ENCODE assay signal across 16 cellular contexts in genomic region chr19:55602104-55603001, GRCh38. TPM values are rescaled to one million over a fixed set of nuclear protein-coding genes. Genes with fewer than 3 reads are reported as not detected.
DNase-seq lines count a peak whose midpoint lies in the region; ATAC-seq and TF ChIP-seq lines count a peak whose summit lies in the region.
"Had no signal": no experiment of that assay in that cellular context is flagged by ENCODE, and none has a peak within 500 bp of the region (broad histone marks: within the 10 kb centered on the region; RNA-seq: fewer than 3 reads in every experiment).

No MANE protein-coding gene starts in this region.

- no peak for ATAC-seq in GM21619 (IDR thresholded peaks at IDR 0.05; ENCODE audit: unreplicated experiment)
- ATAC-seq: gastroesophageal sphincter had no signal

- H3K27ac ChIP-seq in RWPE1: peak overlapping the region; percentile 98
- H3K27ac ChIP-seq in ovary: no peak overlapping the region
- H3K27ac ChIP-seq: colonic mucosa had no signal

- intact Hi-C loops in ovary (cut with DNase I): no loop called here

- CTCF ChIA-PET in RWPE1 (lab: Yijun Ruan, JAX): no interaction called here

- H3K36me3 Mint-ChIP-seq in T-helper 2 cell treated with Interferon-gamma antibody and Interleukin-4, amounts not matched to agents 5 μg/mL and 100 μg/mL, for 36 hours (ENCODE audit: low read depth): peaks cover 18% of the 10 kb centered on the region
- H3K36me3 Mint-ChIP-seq in glutamatergic neuron (ENCODE audit: unreplicated experiment): peaks cover 5% of the 10 kb centered on the region
- peaks cover 41% of the 10 kb centered on the region for H3K36me3 Mint-ChIP-seq in activated T-cell treated with anti-CD3 and anti-CD28 coated beads, Interleukin-2, amount 50 U/mL, for 24 hours (ENCODE audit: low read depth)

- TF ChIP-seq EP300 in ovary (IDR thresholded peaks at IDR 0.05): no peak

- POLR2A ChIA-PET in RWPE1 (lab: Yijun Ruan, JAX; ENCODE audit: low non-redundant PET): no interaction called here

- no peak overlapping the region for H3K4me3 ChIP-seq in ovary
- H3K4me3 ChIP-seq: ascending aorta, colonic mucosa, gastroesophageal sphincter, skin epidermis had no signal

- no peaks in the 10 kb centered on the region for H3K36me3 ChIP-seq in ovary
- H3K36me3 ChIP-seq: colonic mucosa had no signal

- peaks cover 6% of the 10 kb centered on the region for H3K4me1 ChIP-seq in ovary (ENCODE audit: insufficient read depth)

- no peaks in the 10 kb centered on the region for H3K9me3 ChIP-seq in ovary
- H3K9me3 ChIP-seq: ascending aorta, colonic mucosa, gastroesophageal sphincter had no signal

- H3K4me3 Mint-ChIP-seq in T-helper 2 cell treated with Interferon-gamma antibody and Interleukin-4, amounts not matched to agents 5 μg/mL and 100 μg/mL, for 36 hours: peak overlapping the region; percentile 92
- H3K4me3 Mint-ChIP-seq in glutamatergic neuron (ENCODE audit: unreplicated experiment): peak overlapping the region; percentile 27
- H3K4me3 Mint-ChIP-seq in activated T-cell treated with anti-CD3 and anti-CD28 coated beads, Interleukin-2, amount 50 U/mL, for 24 hours: no peak overlapping the region

- no peaks in the 10 kb centered on the region for H3K27me3 Mint-ChIP-seq in T-helper 2 cell treated with Interferon-gamma antibody and Interleukin-4, amounts not matched to agents 5 μg/mL and 100 μg/mL, for 36 hours (ENCODE audit: low read depth)
- peaks cover 16% of the 10 kb centered on the region for H3K27me3 Mint-ChIP-seq in glutamatergic neuron (ENCODE audit: unreplicated experiment)
- H3K27me3 Mint-ChIP-seq in activated T-cell treated with anti-CD3 and anti-CD28 coated beads, Interleukin-2, amount 50 U/mL, for 24 hours: no peaks in the 10 kb centered on the region
- H3K27me3 Mint-ChIP-seq: CD4-positive, alpha-beta memory T cell had no signal

- no peak for TF ChIP-seq POLR2A in ovary (IDR thresholded peaks at IDR 0.05)

- TF ChIP-seq CTCF in RWPE1 (conservative IDR thresholded peaks at IDR 0.05; ENCODE audit: low read depth) (no peak), glutamatergic neuron (IDR thresholded peaks at IDR 0.05; ENCODE audit: partially characterized antibody, unreplicated experiment) (no peak), ovary (IDR thresholded peaks at IDR 0.05) (no peak)

- no peak for DNase-seq in T-helper 2 cell treated with Interferon-gamma antibody and Interleukin-4, amounts not matched to agents 5 μg/mL and 100 μg/mL, for 36 hours (ENCODE audit: low spot score)
- DNase-seq in T-helper 2 cell: no peak
- no peak for DNase-seq in RWPE1 (ENCODE audit: low spot score)
- no peak for DNase-seq in glutamatergic neuron
- peak in 3 of 5 donors; percentile 59 to 63 (median 60) for DNase-seq in ovary
- DNase-seq in glomerular visceral epithelial cell (ENCODE audit: extremely low spot score): no peak
- DNase-seq in activated T-cell treated with anti-CD3 and anti-CD28 coated beads, Interleukin-2, amount 50 U/mL, for 24 hours: no peak
- DNase-seq: activated gamma-delta T cell treated with Interleukin-2 at 50 U/mL for 16 hours; colonic mucosa; NCI-H187; stimulated activated naive CD4-positive, alpha-beta T cell had no signal

- 92 to 94% (median 93%) methylated on average over 60 of the region's 60 CpGs for WGBS in ovary, 3 donors

- no peaks in the 10 kb centered on the region for H3K27me3 ChIP-seq in ovary
- H3K27me3 ChIP-seq: ascending aorta, colonic mucosa, gastroesophageal sphincter had no signal

- no peak overlapping the region for H3K27ac Mint-ChIP-seq in T-helper 2 cell treated with Interferon-gamma antibody and Interleukin-4, amounts not matched to agents 5 μg/mL and 100 μg/mL, for 36 hours
- no peak overlapping the region for H3K27ac Mint-ChIP-seq in glutamatergic neuron (ENCODE audit: unreplicated experiment)
- no peak overlapping the region for H3K27ac Mint-ChIP-seq in activated T-cell treated with anti-CD3 and anti-CD28 coated beads, Interleukin-2, amount 50 U/mL, for 24 hours

- peaks cover 39% of the 10 kb centered on the region for H3K4me1 Mint-ChIP-seq in T-helper 2 cell treated with Interferon-gamma antibody and Interleukin-4, amounts not matched to agents 5 μg/mL and 100 μg/mL, for 36 hours (ENCODE audit: low read depth)
- H3K4me1 Mint-ChIP-seq in glutamatergic neuron (ENCODE audit: low read depth, unreplicated experiment): peaks cover 18% of the 10 kb centered on the region
- peaks cover 50% of the 10 kb centered on the region for H3K4me1 Mint-ChIP-seq in activated T-cell treated with anti-CD3 and anti-CD28 coated beads, Interleukin-2, amount 50 U/mL, for 24 hours (ENCODE audit: low read depth)

- no peaks in the 10 kb centered on the region for H3K9me3 Mint-ChIP-seq in T-helper 2 cell treated with Interferon-gamma antibody and Interleukin-4, amounts not matched to agents 5 μg/mL and 100 μg/mL, for 36 hours
- H3K9me3 Mint-ChIP-seq in glutamatergic neuron (ENCODE audit: unreplicated experiment): peaks cover 21% of the 10 kb centered on the region
- H3K9me3 Mint-ChIP-seq in activated T-cell treated with anti-CD3 and anti-CD28 coated beads, Interleukin-2, amount 50 U/mL, for 24 hours: peaks cover 4% of the 10 kb centered on the region
- H3K9me3 Mint-ChIP-seq: CD4-positive, alpha-beta memory T cell had no signal

RNA-seq across cellular contexts. Expression of gene ZNF524, which starts 2.3 kb away (rescaled TPM):
- total RNA-seq in glutamatergic neuron (ENCODE audit: unreplicated experiment) (6.7 TPM), ovary (10 to 100 TPM; 13.7 to 22.3 (median 17.8) TPM)
- polyA plus RNA-seq in ovary: 10 to 100 TPM in 1 of 2 donors, under 1 TPM in 1; 0.15 to 28.0 TPM

RNA-seq across cellular contexts. Expression of gene FIZ1, which starts 3.0 kb away (rescaled TPM):
- total RNA-seq in glutamatergic neuron (ENCODE audit: unreplicated experiment) (26.0 TPM), ovary (10 to 100 TPM in 5 of 7 donors, 1 to 10 TPM in 2; 3.6 to 22.7 (median 16.6) TPM)
- 10 to 100 TPM in 1 of 2 donors, 1 to 10 TPM in 1; 9.4 to 11.0 TPM for polyA plus RNA-seq in ovary

RNA-seq across cellular contexts. Expression of gene ZNF865, which starts 3.1 kb away (rescaled TPM):
- total RNA-seq in glutamatergic neuron (ENCODE audit: unreplicated experiment): 14.6 TPM
- 10 to 100 TPM in 5 of 7 donors, 1 to 10 TPM in 2; 4.0 to 20.9 (median 17.6) TPM for total RNA-seq in ovary
- polyA plus RNA-seq in ovary: 10 to 100 TPM in 1 of 2 donors, under 1 TPM in 1; 0.42 to 10.5 TPM

RNA-seq across cellular contexts. Expression of gene ZNF579, which starts 21.7 kb away (rescaled TPM):
- 48.9 TPM for total RNA-seq in glutamatergic neuron (ENCODE audit: unreplicated experiment)
- total RNA-seq in ovary: 10 to 100 TPM in 5 of 7 donors, 1 to 10 TPM in 2; 2.7 to 24.4 (median 16.8) TPM
- polyA plus RNA-seq in ovary: 10 to 100 TPM in 1 of 2 donors, 1 to 10 TPM in 1; 5.6 to 10.5 TPM

RNA-seq across cellular contexts. Expression of gene ZNF784, which starts 22.0 kb away (rescaled TPM):
- 8.4 TPM for total RNA-seq in glutamatergic neuron (ENCODE audit: unreplicated experiment)
- 10 to 100 TPM in 4 of 7 donors, 1 to 10 TPM in 3; 6.5 to 16.9 (median 11.7) TPM for total RNA-seq in ovary
- 10 to 100 TPM in 1 of 2 donors, 1 to 10 TPM in 1; 6.0 to 12.3 TPM for polyA plus RNA-seq in ovary

Comparison
In these comparisons a context has a peak if more than half of its experiments do, and no peak if none do; other contexts are left out.
1. DNase-seq: peak in ovary (3 of 5); none in T-helper 2 cell treated with Interferon-gamma antibody and Interleukin-4, amounts not matched to agents 5 μg/mL and 100 μg/mL, for 36 hours (single experiment), T-helper 2 cell (0 of 5), RWPE1 (single experiment), glutamatergic neuron (single experiment), glomerular visceral epithelial cell (single experiment) and activated T-cell treated with anti-CD3 and anti-CD28 coated beads, Interleukin-2, amount 50 U/mL, for 24 hours (single experiment).